ENCODE assay signal across 9 cellular contexts in the genomic region with DNA sequence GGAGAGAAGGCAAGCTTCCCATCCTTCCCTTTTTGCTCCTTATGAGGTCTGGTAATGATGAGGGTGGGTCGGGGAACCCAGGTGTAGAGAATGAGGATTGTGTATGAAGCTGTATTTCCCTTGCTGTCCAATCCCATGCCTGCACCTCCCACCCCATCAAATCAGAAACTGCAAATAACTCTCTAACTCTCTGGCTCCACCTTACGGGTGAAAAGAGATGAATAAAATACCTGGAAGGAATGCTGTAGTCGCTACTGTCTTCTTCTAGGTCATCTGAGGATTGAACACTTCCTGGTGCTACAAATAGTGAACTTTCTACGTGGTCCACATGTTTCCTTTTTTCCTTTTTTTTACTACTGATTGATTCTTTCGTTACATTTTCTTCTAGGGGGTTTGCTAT. TPM values are rescaled to one million over a fixed set of nuclear protein-coding genes. Genes with fewer than 3 reads are reported as not detected.
DNase-seq lines count a peak whose midpoint lies in the region; ATAC-seq and TF ChIP-seq lines count a peak whose summit lies in the region.
"Had no signal": no experiment of that assay in that cellular context is flagged by ENCODE, and none has a peak within 500 bp of the region (broad histone marks: within the 10 kb centered on the region; RNA-seq: fewer than 3 reads in every experiment).

No MANE protein-coding gene starts in this region.

- no peaks in the 10 kb centered on the region for H3K4me1 ChIP-seq in foreskin keratinocyte

- peak in 1 of 2 donors; percentile 9 for DNase-seq in stimulated activated naive CD8-positive, alpha-beta T cell treated with anti-CD3 and anti-CD28 coated beads, Interleukin-15, amount 100 ng/mL, for 72 hours
- DNase-seq in stimulated activated naive CD8-positive, alpha-beta T cell treated with anti-CD3 and anti-CD28 coated beads, Interleukin-15, Interleukin-2, amounts not matched to agents 100 U/mL and 50 U/mL, for 24 hours, result no peak
- DNase-seq in NCI-H748 (lab: John Stamatoyannopoulos, UW; ENCODE audit: unreplicated experiment), result peak; percentile 48
- no peak for DNase-seq in foreskin keratinocyte
- no peak for DNase-seq in SW 1271 (lab: John Stamatoyannopoulos, UW)
- DNase-seq in stimulated activated CD4-positive, alpha-beta T cell treated with anti-CD3 and anti-CD28 coated beads, Interleukin-12 subunit alpha, Interleukin-12 subunit beta, amount 100 ng/mL, for 4 hours, result no peak
- DNase-seq in COLO668 (lab: John Stamatoyannopoulos, UW; ENCODE audit: unreplicated experiment), result no peak
- DNase-seq in NCI-H510A (lab: John Stamatoyannopoulos, UW), result no peak

- H3K27ac ChIP-seq in foreskin keratinocyte, result no peak overlapping the region
- H3K27ac ChIP-seq: KMS-11 had no signal

- H3K9me3 Mint-ChIP-seq in stimulated activated naive CD8-positive, alpha-beta T cell treated with anti-CD3 and anti-CD28 coated beads, Interleukin-15, amount 100 ng/mL, for 72 hours, result no peaks in the 10 kb centered on the region

- H3K27ac Mint-ChIP-seq in stimulated activated naive CD8-positive, alpha-beta T cell treated with anti-CD3 and anti-CD28 coated beads, Interleukin-15, amount 100 ng/mL, for 72 hours, result no peak overlapping the region

- H3K4me1 Mint-ChIP-seq in stimulated activated naive CD8-positive, alpha-beta T cell treated with anti-CD3 and anti-CD28 coated beads, Interleukin-15, amount 100 ng/mL, for 72 hours, result peaks cover 10% of the 10 kb centered on the region

- H3K27me3 ChIP-seq in foreskin keratinocyte, result no peaks in the 10 kb centered on the region

- peak; percentile 64 for ATAC-seq in stimulated activated naive CD8-positive, alpha-beta T cell treated with anti-CD3 and anti-CD28 coated beads, Interleukin-15, amount 100 ng/mL, for 72 hours
- no peak for ATAC-seq in stimulated activated naive CD8-positive, alpha-beta T cell treated with anti-CD3 and anti-CD28 coated beads, Interleukin-15, Interleukin-2, amounts not matched to agents 100 U/mL and 50 U/mL, for 24 hours
- peak; percentile 36 for ATAC-seq in foreskin keratinocyte

- H3K27me3 Mint-ChIP-seq in stimulated activated naive CD8-positive, alpha-beta T cell treated with anti-CD3 and anti-CD28 coated beads, Interleukin-15, amount 100 ng/mL, for 72 hours, result no peaks in the 10 kb centered on the region

- TF ChIP-seq CTCF in foreskin keratinocyte (conservative IDR thresholded peaks at IDR 0.05), result peak; percentile 49

- H3K4me3 Mint-ChIP-seq in stimulated activated naive CD8-positive, alpha-beta T cell treated with anti-CD3 and anti-CD28 coated beads, Interleukin-15, amount 100 ng/mL, for 72 hours, result no peak overlapping the region

RNA-seq across cellular contexts. Expression of a gene that starts 38.9 kb away (rescaled TPM):
- 29.8 and 32.3 TPM in 2 replicates for total RNA-seq in foreskin keratinocyte
- polyA plus RNA-seq in foreskin keratinocyte, result 2.8 and 3.6 TPM in 2 replicates
